In genomic region chr19:3983542-3983914, GRCh38 we compare ENCODE assay signal across 8 cellular contexts. TPM values are rescaled to one million over a fixed set of nuclear protein-coding genes. Genes with fewer than 3 reads are reported as not detected.
A peak's percentile ranks its signal among the peaks of the same experiment; 100 is the strongest.
DNase-seq lines count a peak whose midpoint lies in the region; ATAC-seq, FAIRE-seq and TF ChIP-seq lines count a peak whose summit lies in the region.

No MANE protein-coding gene starts in this region.

- H3K9ac ChIP-seq in rectal smooth muscle tissue (ENCODE audit: low read length) = no peak overlapping the region

- ATAC-seq in T-cell (replicated peaks in 1 of 4) (no peak), GM19328 (IDR thresholded peaks at IDR 0.05; ENCODE audit: unreplicated experiment) (no peak)
- no peak for ATAC-seq in activated CD4-positive, CD25-positive, alpha-beta regulatory T cell treated with anti-CD3 and anti-CD28 coated beads, Interleukin-2, amount 50 U/mL, for 24 hours

- intact Hi-C loops in testis (cut with DNase I; ENCODE audit: low total_unique reads) = no loop called here

- peak overlapping the region; percentile 92 to 97 (median 95) for H3K4me3 Mint-ChIP-seq in T-cell

- DNase-seq in GM12865 (ENCODE audit: low read depth) (no peak), T-cell (no peak), fibroblast of mammary gland (ENCODE audit: low read depth) (no peak), testis (no peak), GM12891 (ENCODE audit: insufficient read length, low spot score) (no peak)

- no peaks in the 10 kb centered on the region for H3K27me3 ChIP-seq in rectal smooth muscle tissue (ENCODE audit: control insufficient read depth, insufficient read depth, low read length)
- no peaks in the 10 kb centered on the region for H3K27me3 ChIP-seq in testis

- no peaks in the 10 kb centered on the region for H3K27me3 Mint-ChIP-seq in T-cell

- no peak for TF ChIP-seq CTCF in GM12865 (IDR thresholded peaks at IDR 0.05; ENCODE audit: insufficient read depth, low read depth, low read length, missing control alignments)
- TF ChIP-seq CTCF in fibroblast of mammary gland (conservative IDR thresholded peaks at IDR 0.05; ENCODE audit: control insufficient read depth, insufficient read depth, low read depth, low read length) = no peak
- TF ChIP-seq CTCF in testis (IDR thresholded peaks at IDR 0.05) = no peak

- TF ChIP-seq POLR2A in testis (IDR thresholded peaks at IDR 0.05) (no peak), GM12891 (IDR thresholded peaks at IDR 0.05; ENCODE audit: low read depth, low read length) (no peak)

- peak overlapping the region; percentile 3 for H3K27ac ChIP-seq in rectal smooth muscle tissue (ENCODE audit: low read depth, low read length)
- no peak overlapping the region for H3K27ac ChIP-seq in testis

- CTCF ChIA-PET in T-cell (lab: Charles Lee) = no interaction called here

- no peak for FAIRE-seq in GM12891 (lab: Jason Lieb, UNC)

- WGBS in testis, 2 donors = 52 to 76% methylated on average over 7 of the region's 7 CpGs

- peaks cover 57 to 64% (median 62%) of the 10 kb centered on the region in 3 donors for H3K4me1 Mint-ChIP-seq in T-cell

- peaks cover 41% of the 10 kb centered on the region for H3K36me3 Mint-ChIP-seq in T-cell

- peaks cover 23% of the 10 kb centered on the region for H3K4me1 ChIP-seq in rectal smooth muscle tissue (ENCODE audit: control insufficient read depth, insufficient read depth, low read length)
- peaks cover 35% of the 10 kb centered on the region for H3K4me1 ChIP-seq in testis

- peaks cover 54% of the 10 kb centered on the region for H3K36me3 ChIP-seq in rectal smooth muscle tissue (ENCODE audit: control insufficient read depth, insufficient read depth, low read length)
- no peaks in the 10 kb centered on the region for H3K36me3 ChIP-seq in testis (ENCODE audit: low read depth, missing control alignments)

- POLR2A ChIA-PET in T-cell (lab: Charles Lee) = interaction anchor here in 1 of 2 donors (0.5 to 0.6 kb wide), 2 partner anchors 105 to 354 kb away, joined by 3 to 12 read pairs; no protein-coding TSS in a partner anchor

- H3K9me3 ChIP-seq in testis = no peaks in the 10 kb centered on the region

- H3K27ac Mint-ChIP-seq in T-cell = peak overlapping the region; percentile 94 to 96

- H3K4me3 ChIP-seq in GM12865 (ENCODE audit: low read depth, low read length) = peak overlapping the region; percentile 77
- peak overlapping the region; percentile 91 for H3K4me3 ChIP-seq in fibroblast of mammary gland (ENCODE audit: control insufficient read depth, low read depth, low read length)
- peak overlapping the region; percentile 80 for H3K4me3 ChIP-seq in rectal smooth muscle tissue (ENCODE audit: low read length)
- H3K4me3 ChIP-seq in testis = no peak overlapping the region

- H3K9me3 Mint-ChIP-seq in T-cell = no peaks in the 10 kb centered on the region

TF ChIP-seq in GM12891, 5 proteins besides CTCF, POLR2A, EP300 and RAD21:
- no peak for TF ChIP-seq PAX5 (IDR thresholded peaks at IDR 0.05; ENCODE audit: insufficient read depth, low read length, severe bottlenecking)

RNA-seq across cellular contexts. Expression of gene EEF2, which starts 1.7 kb away (rescaled TPM):
- total RNA-seq in T-cell (1,000 to 10,000 TPM; 2,379 to 2,775 (median 2,439) TPM), testis (1,000 to 10,000 TPM in 1 of 2 donors, 100 to 1,000 TPM in 1; 909 to 1,599 TPM)
- polyA plus RNA-seq in testis (ENCODE audit: insufficient read depth, low read depth, low replicate concordance) = 1,429 TPM
- polyA plus RNA-seq in GM12891 (2012; ENCODE audit: low read depth, missing spikeins) = 2,933 TPM

RNA-seq across cellular contexts. Expression of gene DAPK3, which starts 12.6 kb away (rescaled TPM):
- total RNA-seq in T-cell (10 to 100 TPM; 30.3 to 51.2 (median 44.9) TPM), testis (100 to 1,000 TPM; 102 to 111 TPM)
- 89.8 TPM for polyA plus RNA-seq in testis (ENCODE audit: insufficient read depth, low read depth, low replicate concordance)
- polyA plus RNA-seq in GM12891 (2012; ENCODE audit: low read depth, missing spikeins) = 41.6 TPM

RNA-seq across cellular contexts. Expression of gene PIAS4, which starts 24.0 kb away (rescaled TPM):
- total RNA-seq in T-cell = 10 to 100 TPM; 21.8 to 42.6 (median 31.4) TPM
- total RNA-seq in testis = 10 to 100 TPM; 89.1 to 94.5 TPM
- polyA plus RNA-seq in testis (ENCODE audit: insufficient read depth, low read depth, low replicate concordance) = 142 TPM
- 14.1 TPM for polyA plus RNA-seq in GM12891 (2012; ENCODE audit: low read depth, missing spikeins)

RNA-seq across cellular contexts. Expression of gene NMRK2, which starts 50.7 kb away (rescaled TPM):
- total RNA-seq in T-cell (not detected), testis (1 to 10 TPM; 1.7 to 3.2 TPM)
- 1.7 TPM for polyA plus RNA-seq in testis (ENCODE audit: insufficient read depth, low read depth, low replicate concordance)
- not detected for polyA plus RNA-seq in GM12891 (2012; ENCODE audit: low read depth, missing spikeins)

Comparison
In these comparisons a context has a peak if more than half of its experiments do, and no peak if none do; other contexts are left out.
1. H3K4me3 ChIP-seq: peak in GM12865 (single experiment), fibroblast of mammary gland (single experiment) and rectal smooth muscle tissue (single experiment); none in testis (0 of 2).